15 cellular contexts compared by ENCODE assay signal in genomic region chr13:27038323-27038722, GRCh38.
DNase-seq lines count a peak whose midpoint lies in the region; ATAC-seq, FAIRE-seq and TF ChIP-seq lines count a peak whose summit lies in the region.
"Had no signal": no experiment of that assay in that cellular context is flagged by ENCODE, and none has a peak within 500 bp of the region (broad histone marks: within the 10 kb centered on the region; RNA-seq: fewer than 3 reads in every experiment).

No MANE protein-coding gene starts in this region.

- no peak overlapping the region for H3K4me3 ChIP-seq in astrocyte (ENCODE audit: insufficient read depth, low read depth, low read length)
- no peak overlapping the region for H3K4me3 ChIP-seq in transverse colon

- H3K4me3 Mint-ChIP-seq in astrocyte (ENCODE audit: unreplicated experiment): no peak overlapping the region
- H3K4me3 Mint-ChIP-seq: activated naive CD8-positive, alpha-beta T cell; immature natural killer cell; neural crest cell; stimulated activated effector memory CD8-positive, alpha-beta T cell treated with anti-CD3 and anti-CD28 coated beads, Interleukin-12 subunit alpha, Interleukin-12 subunit beta, amount 100 ng/mL, for 72 hours; T-helper 17 cell had no signal

- H3K9me3 Mint-ChIP-seq in astrocyte (ENCODE audit: unreplicated experiment): no peaks in the 10 kb centered on the region
- H3K9me3 Mint-ChIP-seq: immature natural killer cell; neural crest cell; stimulated activated effector memory CD8-positive, alpha-beta T cell treated with anti-CD3 and anti-CD28 coated beads, Interleukin-12 subunit alpha, Interleukin-12 subunit beta, amount 100 ng/mL, for 72 hours had no signal

- no peaks in the 10 kb centered on the region for H3K27me3 Mint-ChIP-seq in astrocyte (ENCODE audit: low read depth, unreplicated experiment)

- H3K9me3 ChIP-seq in astrocyte (ENCODE audit: insufficient read depth, low read depth, low read length): no peaks in the 10 kb centered on the region
- no peaks in the 10 kb centered on the region for H3K9me3 ChIP-seq in transverse colon

- DNase-seq in HS-5 (ENCODE audit: low read depth) (peak; percentile 25), astrocyte (ENCODE audit: low read depth) (peak; percentile 93), glomerular endothelial cell (ENCODE audit: extremely low read depth, low read depth, low spot score) (peak; percentile 34), transverse colon (no peak), NCI-H524 treated with DMSO at 0.1 percent for 48 hours (lab: John Stamatoyannopoulos, UW) (no peak)
- DNase-seq: activated CD4-positive, alpha-beta T cell treated with anti-CD3 and anti-CD28 coated beads, Interleukin-2, amount 50 U/mL, for 48 hours; immature natural killer cell; NK-92 treated with Interleukin-12 subunit alpha and Interleukin-12 subunit beta, amount 100 ng/mL, for 24 hours; T-helper 17 cell had no signal

- TF ChIP-seq POLR2A in transverse colon (IDR thresholded peaks at IDR 0.05): no peak

- FAIRE-seq in astrocyte (lab: Jason Lieb, UNC): peak; percentile 91

- no peak for ATAC-seq in HG03196 (IDR thresholded peaks at IDR 0.05; ENCODE audit: unreplicated experiment)
- ATAC-seq in HG03159 (IDR thresholded peaks at IDR 0.05; ENCODE audit: unreplicated experiment): no peak
- ATAC-seq: stimulated activated effector memory CD8-positive, alpha-beta T cell treated with anti-CD3 and anti-CD28 coated beads, Interleukin-12 subunit alpha, Interleukin-12 subunit beta, amount 100 ng/mL, for 72 hours; T-helper 17 cell had no signal

- no peak overlapping the region for H3K27ac Mint-ChIP-seq in astrocyte (ENCODE audit: unreplicated experiment)
- H3K27ac Mint-ChIP-seq: activated naive CD8-positive, alpha-beta T cell; immature natural killer cell; T-helper 17 cell had no signal

- H3K36me3 Mint-ChIP-seq in astrocyte (ENCODE audit: low read depth, unreplicated experiment): peaks cover 2% of the 10 kb centered on the region
- H3K36me3 Mint-ChIP-seq: activated naive CD8-positive, alpha-beta T cell; immature natural killer cell; stimulated activated effector memory CD8-positive, alpha-beta T cell treated with anti-CD3 and anti-CD28 coated beads, Interleukin-12 subunit alpha, Interleukin-12 subunit beta, amount 100 ng/mL, for 72 hours had no signal

- H3K79me2 ChIP-seq in astrocyte (ENCODE audit: insufficient read depth, low read length): no peaks in the 10 kb centered on the region

- 75 to 82% methylated on average over 5 of the region's 5 CpGs for WGBS in transverse colon (ENCODE audit: low coverage in 1 of 2), 2 donors

- in situ Hi-C loops in transverse colon (cut with MboI; ENCODE audit: low pct_ligation_motif_present in 1 of 4, low pct_unique_long_range_greater_than_20kb in 1 of 4, low sequenced_read_pairs in 3 of 4): no loop called here

- TF ChIP-seq CTCF in astrocyte (IDR thresholded peaks at IDR 0.05; ENCODE audit: insufficient read depth, low read depth, low read length) (no peak), transverse colon (IDR thresholded peaks at IDR 0.05) (no peak)

- TF ChIP-seq EP300 in transverse colon (IDR thresholded peaks at IDR 0.05; ENCODE audit: low read depth): no peak

- H3K4me2 ChIP-seq in astrocyte (ENCODE audit: low read length): peak overlapping the region; percentile 10

- H3K27me3 ChIP-seq in astrocyte (ENCODE audit: insufficient read depth, low read length) (no peaks in the 10 kb centered on the region), transverse colon (no peaks in the 10 kb centered on the region)

- H3K36me3 ChIP-seq in astrocyte (ENCODE audit: insufficient read depth, low read length) (no peaks in the 10 kb centered on the region), transverse colon (no peaks in the 10 kb centered on the region)

- no peak overlapping the region for H2AFZ ChIP-seq in astrocyte (ENCODE audit: low read depth, low read length)

- no peak overlapping the region for H3K27ac ChIP-seq in astrocyte (ENCODE audit: low read depth, low read length)
- peak overlapping the region; percentile 34 to 85 (median 77) for H3K27ac ChIP-seq in transverse colon
- H3K27ac ChIP-seq: HL-60 had no signal

- no peaks in the 10 kb centered on the region for H4K20me1 ChIP-seq in astrocyte (ENCODE audit: insufficient read depth, low read length)

- H3K4me1 Mint-ChIP-seq in astrocyte (ENCODE audit: low read depth, unreplicated experiment): peaks cover 46% of the 10 kb centered on the region

- intact Hi-C loops in transverse colon (cut with DNase I; ENCODE audit: low total_unique reads): no loop called here

- peaks cover 44% of the 10 kb centered on the region for H3K4me1 ChIP-seq in astrocyte (ENCODE audit: insufficient read depth, low read length)
- peaks cover 0 to 27% (median 17%) of the 10 kb centered on the region in 4 donors for H3K4me1 ChIP-seq in transverse colon

- H3K9ac ChIP-seq in astrocyte (ENCODE audit: low read length): no peak overlapping the region

Comparison
In these comparisons a context has a peak if more than half of its experiments do, and no peak if none do; other contexts are left out.
1. DNase-seq: peak in HS-5 (single experiment), astrocyte (single experiment) and glomerular endothelial cell (single experiment); none in transverse colon (single experiment) and NCI-H524 treated with DMSO at 0.1 percent for 48 hours (single experiment).